In the genomic region with DNA sequence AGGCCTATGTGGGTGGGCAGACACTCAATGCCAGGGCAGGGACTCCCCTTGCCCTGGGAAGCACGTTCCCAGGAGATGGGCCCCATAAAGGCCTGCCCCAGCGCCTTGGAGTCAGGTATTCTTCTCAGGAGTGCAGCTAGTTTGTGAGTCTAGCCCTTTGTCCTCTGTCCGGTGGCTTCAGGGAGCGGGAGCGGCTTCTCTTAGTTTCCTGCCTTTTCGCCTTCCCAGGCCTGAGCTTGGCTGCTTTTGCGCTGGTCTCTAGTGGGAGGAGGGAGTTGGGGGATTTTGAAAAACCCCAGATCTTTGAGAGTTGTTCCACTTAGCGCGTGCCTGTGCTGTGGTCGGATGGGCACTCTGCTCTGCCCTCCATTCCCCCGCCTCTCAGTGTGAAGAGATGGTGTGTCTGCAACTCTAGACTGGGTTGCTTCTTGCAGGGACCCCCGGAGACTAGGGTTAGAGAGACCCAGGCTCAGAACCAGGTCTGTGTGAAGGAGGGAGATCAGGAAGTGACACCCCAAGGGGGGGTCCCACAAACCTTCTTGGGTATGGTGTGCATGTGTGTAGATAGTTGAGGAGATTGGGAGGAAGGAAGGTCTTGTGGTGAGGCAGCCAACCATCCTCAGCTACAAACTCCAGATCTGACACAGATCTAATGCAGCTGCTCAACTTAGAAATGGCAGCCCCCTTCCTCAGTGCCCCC, we compare ENCODE assay signal across 8 cellular contexts. TPM values are rescaled to one million over a fixed set of nuclear protein-coding genes. Genes with fewer than 3 reads are reported as not detected.
DNase-seq lines count a peak whose midpoint lies in the region; ATAC-seq, FAIRE-seq and TF ChIP-seq lines count a peak whose summit lies in the region.

No MANE protein-coding gene starts in this region.

- POLR2A ChIA-PET in CD4-positive, alpha-beta memory T cell (lab: Charles Lee; ENCODE audit: partially characterized antibody): interaction anchor here (0.7 to 16.2 kb wide), 11 partner anchors 15 to 183 kb away, joined by 3 to 753 read pairs (median 5); a partner anchor contains a TSS
- POLR2A ChIA-PET in GM12878 (lab: Charles Lee): interaction anchor here (0.6 to 11.3 kb wide), 9 partner anchors 8 to 174 kb away, joined by 3 to 84 read pairs (median 3); no protein-coding TSS in a partner anchor

- RAD21 ChIA-PET in GM12878 (lab: Charles Lee; ENCODE audit: unreplicated experiment): interaction anchor here (0.6 to 7.8 kb wide), 6 partner anchors 16 to 201 kb away, joined by 3 to 67 read pairs (median 7); no protein-coding TSS in a partner anchor

- peak overlapping the region; percentile 93 to 99 (median 96) for H3K4me3 Mint-ChIP-seq in CD4-positive, alpha-beta memory T cell
- peak overlapping the region; percentile 88 to 90 for H3K4me3 Mint-ChIP-seq in stimulated activated naive CD8-positive, alpha-beta T cell treated with anti-CD3 and anti-CD28 coated beads, Interleukin-15, amount 100 ng/mL, for 72 hours

- no peak for TF ChIP-seq CTCF in GM12878 (IDR thresholded peaks at IDR 0.05 in 2 of 3, conservative IDR thresholded peaks at IDR 0.05 in 1 of 3; ENCODE audit: control insufficient read depth in 2 of 3, extremely low read depth in 1 of 3, insufficient read depth in 1 of 3, low read depth in 3 of 3, low read length in 3 of 3)

- peak overlapping the region; percentile 95 for H3K4me2 ChIP-seq in GM12878 (ENCODE audit: control insufficient read depth, insufficient read depth)

- peak overlapping the region; percentile 31 for H2AFZ ChIP-seq in GM12878 (ENCODE audit: control insufficient read depth, low read depth, low read length)

- H3K79me2 ChIP-seq in GM12878 (ENCODE audit: control insufficient read depth, insufficient read depth, low read length): peaks cover 66% of the 10 kb centered on the region

- no peak for TF ChIP-seq RAD21 in GM12878 (IDR thresholded peaks at IDR 0.05; ENCODE audit: insufficient read depth, low read depth, low read length)

- no peaks in the 10 kb centered on the region for H3K27me3 Mint-ChIP-seq in CD4-positive, alpha-beta memory T cell
- no peaks in the 10 kb centered on the region for H3K27me3 Mint-ChIP-seq in stimulated activated naive CD8-positive, alpha-beta T cell treated with anti-CD3 and anti-CD28 coated beads, Interleukin-15, amount 100 ng/mL, for 72 hours

- peak; percentile 49 to 80 (median 53) for DNase-seq in CD4-positive, alpha-beta memory T cell
- DNase-seq in NCI-H526 treated with DMSO at 0.1 percent for 48 hours (lab: John Stamatoyannopoulos, UW) (peak; percentile 12), GM12878 (ENCODE audit: low read depth, low spot score) (no peak), kidney tubule cell (ENCODE audit: low spot score) (peak; percentile 26), NAMALWA (ENCODE audit: low spot score) (no peak), ureter (ENCODE audit: low spot score) (no peak)
- DNase-seq in stimulated activated naive CD8-positive, alpha-beta T cell treated with anti-CD3 and anti-CD28 coated beads, Interleukin-15, amount 100 ng/mL, for 72 hours: peak; percentile 57 to 64

- H3K36me3 Mint-ChIP-seq in CD4-positive, alpha-beta memory T cell: peaks cover 0 to 16% of the 10 kb centered on the region in 2 donors

- intact Hi-C loops in CD4-positive, alpha-beta memory T cell (cut with micrococcal nuclease): loop anchor here (1.0 to 5.0 kb wide), 2 partner anchors 8 to 479 kb away; a partner anchor contains a TSS
- intact Hi-C loops in GM12878 (cut with micrococcal nuclease; ENCODE audit: unreplicated experiment): loop anchor here (5.0 kb wide), 1 partner anchor 179 kb away; a partner anchor contains a TSS

- 14% methylated on average over 12 of the region's 12 CpGs for WGBS in GM12878 (ENCODE audit: insufficient coverage, insufficient replicate concordance, low lambda C conversion rate, missing lambda C conversion rate)

- H4K20me1 ChIP-seq in GM12878 (ENCODE audit: control insufficient read depth, insufficient read depth): peaks cover 9% of the 10 kb centered on the region

- no peaks in the 10 kb centered on the region for H3K9me3 Mint-ChIP-seq in CD4-positive, alpha-beta memory T cell
- no peaks in the 10 kb centered on the region for H3K9me3 Mint-ChIP-seq in stimulated activated naive CD8-positive, alpha-beta T cell treated with anti-CD3 and anti-CD28 coated beads, Interleukin-15, amount 100 ng/mL, for 72 hours

- ATAC-seq in GM12878 (peak; percentile 7), GM19035 (IDR thresholded peaks at IDR 0.05; ENCODE audit: unreplicated experiment) (no peak)
- peak; percentile 35 for ATAC-seq in stimulated activated naive CD8-positive, alpha-beta T cell treated with anti-CD3 and anti-CD28 coated beads, Interleukin-15, amount 100 ng/mL, for 72 hours

- CTCF ChIA-PET in CD4-positive, alpha-beta memory T cell (lab: Charles Lee; ENCODE audit: partially characterized antibody): interaction anchor here (1.3 to 9.9 kb wide), 6 partner anchors 12 to 200 kb away, joined by 4 to 178 read pairs (median 10); no protein-coding TSS in a partner anchor
- CTCF ChIA-PET in GM12878 (lab: Yijun Ruan, JAX): interaction anchor here (0.8 to 10.1 kb wide), 9 partner anchors 8 to 201 kb away, joined by 3 to 75 read pairs (median 5); no protein-coding TSS in a partner anchor

- H3K27me3 ChIP-seq in CD4-positive, alpha-beta memory T cell (ENCODE audit: insufficient read depth, low read length): no peaks in the 10 kb centered on the region
- H3K27me3 ChIP-seq in GM12878 (replicated peaks in 1 of 2; ENCODE audit: control insufficient read depth in 2 of 2, insufficient read depth in 2 of 2, low read length in 1 of 2): no peaks in the 10 kb centered on the region

- in situ Hi-C loops in GM12878 (cut with MboI): no loop called here

- peaks cover 59 to 86% (median 73%) of the 10 kb centered on the region in 4 donors for H3K4me1 Mint-ChIP-seq in CD4-positive, alpha-beta memory T cell
- peaks cover 81% of the 10 kb centered on the region for H3K4me1 Mint-ChIP-seq in stimulated activated naive CD8-positive, alpha-beta T cell treated with anti-CD3 and anti-CD28 coated beads, Interleukin-15, amount 100 ng/mL, for 72 hours

- SMC1A ChIA-PET in GM12878 (lab: Charles Lee; ENCODE audit: uncharacterized antibody, unreplicated experiment): interaction anchor here (0.8 to 5.9 kb wide), 9 partner anchors 13 to 197 kb away, joined by 3 to 71 read pairs (median 3); no protein-coding TSS in a partner anchor

- peaks cover 77% of the 10 kb centered on the region for H3K4me1 ChIP-seq in CD4-positive, alpha-beta memory T cell (ENCODE audit: insufficient read depth, low read length)
- H3K4me1 ChIP-seq in GM12878 (ENCODE audit: control insufficient read depth, insufficient read depth, low read length): peaks cover 61% of the 10 kb centered on the region

- peak overlapping the region; percentile 84 for H3K27ac ChIP-seq in CD4-positive, alpha-beta memory T cell (ENCODE audit: low read depth, low read length)
- peak overlapping the region; percentile 88 for H3K27ac ChIP-seq in GM12878 (ENCODE audit: control insufficient read depth, insufficient read depth)

- TF ChIP-seq POLR2A in GM12878 (IDR thresholded peaks at IDR 0.05; ENCODE audit: low read depth, low read length): no peak; the same call in 1 of the 2 replicates

- peak overlapping the region; percentile 88 to 98 (median 93) for H3K27ac Mint-ChIP-seq in CD4-positive, alpha-beta memory T cell
- H3K27ac Mint-ChIP-seq in stimulated activated naive CD8-positive, alpha-beta T cell treated with anti-CD3 and anti-CD28 coated beads, Interleukin-15, amount 100 ng/mL, for 72 hours: peak overlapping the region; percentile 91 to 95

- no peak for TF ChIP-seq EP300 in GM12878 (IDR thresholded peaks at IDR 0.05; ENCODE audit: borderline replicate concordance in 1 of 2, control insufficient read depth in 1 of 2, low read depth in 2 of 2, low read length in 2 of 2)

- no peaks in the 10 kb centered on the region for H3K36me3 ChIP-seq in CD4-positive, alpha-beta memory T cell (ENCODE audit: insufficient read depth, low read length)
- no peaks in the 10 kb centered on the region; a peak in 1 of 4 replicates for H3K36me3 ChIP-seq in GM12878 (ENCODE audit: control insufficient read depth in 2 of 2, insufficient read depth in 2 of 2, low read length in 1 of 2)

- peak overlapping the region; percentile 90 for H3K9ac ChIP-seq in GM12878 (ENCODE audit: control insufficient read depth, insufficient read depth, low read length)

- no peaks in the 10 kb centered on the region for H3K9me3 ChIP-seq in CD4-positive, alpha-beta memory T cell (ENCODE audit: control insufficient read depth in 1 of 2, low read length in 2 of 2)
- H3K9me3 ChIP-seq in GM12878 (replicated peaks; ENCODE audit: control insufficient read depth, insufficient read depth, low read length): no peaks in the 10 kb centered on the region

- peak overlapping the region; percentile 82 for H3K4me3 ChIP-seq in CD4-positive, alpha-beta memory T cell (ENCODE audit: low read length in 2 of 2)
- H3K4me3 ChIP-seq in GM12878: peak overlapping the region; percentile 81

- FAIRE-seq in GM12878 (lab: Jason Lieb, UNC): no peak

- TSS peak; percentile 46 for BruUV-seq in GM12878 (replicated peaks; lab: Mats Ljungman, UMichigan)

TF ChIP-seq in GM12878, 131 proteins besides CTCF, POLR2A, EP300 and RAD21 (continues in another document):
- TF ChIP-seq PAX5 (IDR thresholded peaks at IDR 0.05; ENCODE audit: borderline replicate concordance, low read depth, low read length) (no peak), SIX5 (IDR thresholded peaks at IDR 0.05; ENCODE audit: low read depth, low read length, severe bottlenecking) (no peak)

RNA-seq across cellular contexts. Expression of a gene that starts 1.3 kb away (rescaled TPM):
- total RNA-seq in CD4-positive, alpha-beta memory T cell: 100 to 1,000 TPM; 319 to 320 TPM
- polyA plus RNA-seq in CD4-positive, alpha-beta memory T cell: 10 to 100 TPM; 22.8 to 68.7 TPM
- total RNA-seq in GM12878 (2013; cell fraction: nucleolus; rRNA removed): 292 and 309 TPM in 2 replicates
- 48.4 and 55.4 TPM in 2 replicates for total RNA-seq in GM12878 (2014; rRNA removed)
- total RNA-seq in GM12878 (2014; rRNA removed; fragmentation: Illumina TruSeq; extraction: Trizol): 39.3 and 39.5 TPM in 2 replicates
- total RNA-seq in GM12878 (2021): 78.6 and 85.4 TPM in 2 replicates
- 53.5 TPM for polyA plus RNA-seq in GM12878 (2011; ENCODE audit: low read depth)
- polyA plus RNA-seq in GM12878 (2011; rRNA removed): 61.7 and 114 TPM in 2 replicates
- 117 and 135 TPM in 2 replicates for polyA plus RNA-seq in GM12878 (2011; cell fraction: cytosol; rRNA removed)
- polyA plus RNA-seq in GM12878 (2011; cell fraction: nucleus; rRNA removed): 795 and 878 TPM in 2 replicates
- 67.5 and 102 TPM in 2 replicates for polyA plus RNA-seq in GM12878 (2012)
- 29.2 and 51.0 TPM in 2 replicates for polyA plus RNA-seq in GM12878 (2014; fragmentation: Illumina TruSeq; extraction: Trizol)
- 1 to 10 TPM; 2.6 to 3.0 TPM for polyA plus RNA-seq in GM12878 (2014; fragmentation: Nextera tagmentation; extraction: Ambion mirVana)
- polyA plus RNA-seq in GM12878 (2014; rRNA removed): 70.4 and 85.0 TPM in 2 replicates
- 10 to 100 TPM; 12.8 to 13.0 TPM for polyA plus RNA-seq in GM12878 (2016; fragmentation: Nextera tagmentation; extraction: Ambion mirVana)
- 123 and 185 TPM in 2 replicates for polyA minus RNA-seq in GM12878 (2011; rRNA and poly(A)+ RNA removed)
- polyA minus RNA-seq in GM12878 (2011; cell fraction: cytosol; rRNA and poly(A)+ RNA removed): 60.8 and 65.4 TPM in 2 replicates
- polyA minus RNA-seq in GM12878 (2011; cell fraction: nucleus; rRNA and poly(A)+ RNA removed): 200 and 222 TPM in 2 replicates
- 96.3 TPM for total RNA-seq in ureter

Comparison
In these comparisons a context has a peak if more than half of its experiments do, and no peak if none do; other contexts are left out.
1. DNase-seq: peak in CD4-positive, alpha-beta memory T cell (5 of 5), NCI-H526 treated with DMSO at 0.1 percent for 48 hours (single experiment), kidney tubule cell (single experiment) and stimulated activated naive CD8-positive, alpha-beta T cell treated with anti-CD3 and anti-CD28 coated beads, Interleukin-15, amount 100 ng/mL, for 72 hours (2 of 2); none in GM12878 (single experiment), NAMALWA (single experiment) and ureter (single experiment).